15 cellular contexts compared by ENCODE assay signal in genomic region chr2:203873921-203874631, GRCh38. TPM values are rescaled to one million over a fixed set of nuclear protein-coding genes. Genes with fewer than 3 reads are reported as not detected.
DNase-seq lines count a peak whose midpoint lies in the region; ATAC-seq and TF ChIP-seq lines count a peak whose summit lies in the region.
"Had no signal": no experiment of that assay in that cellular context is flagged by ENCODE, and none has a peak within 500 bp of the region (broad histone marks: within the 10 kb centered on the region; RNA-seq: fewer than 3 reads in every experiment).

No MANE protein-coding gene starts in this region.

- ATAC-seq in stimulated activated naive CD8-positive, alpha-beta T cell treated with anti-CD3 and anti-CD28 coated beads, Interleukin-15, Interleukin-2, amounts not matched to agents 100 U/mL and 50 U/mL, for 24 hours, result no peak
- ATAC-seq: left colon had no signal

- H3K27ac Mint-ChIP-seq in stimulated activated naive CD8-positive, alpha-beta T cell treated with anti-CD3 and anti-CD28 coated beads, Interleukin-15, Interleukin-2, amounts not matched to agents 100 ng/mL and 50 ng/mL, for 24 hours, result peak overlapping the region; percentile 40
- peak overlapping the region; percentile 51 for H3K27ac Mint-ChIP-seq in T-helper 1 cell treated with Interleukin-12 subunit alpha and Interleukin-12 subunit beta and Interleukin-4 antibody, amounts not matched to agents 30 μg/mL and 1 μg/mL, for 36 hours
- peak overlapping the region; percentile 54 for H3K27ac Mint-ChIP-seq in dendritic cell treated with granulocyte-macrophage colony-stimulating factor and Interleukin-4, amounts not matched to agents 40 ng/mL and 50 ng/mL, for 4 days
- H3K27ac Mint-ChIP-seq in Calu3 (ENCODE audit: unreplicated experiment), result no peak overlapping the region
- H3K27ac Mint-ChIP-seq: nephron had no signal

- DNase-seq in stimulated activated naive CD8-positive, alpha-beta T cell treated with anti-CD3 and anti-CD28 coated beads, Interleukin-15, Interleukin-2, amounts not matched to agents 100 U/mL and 50 U/mL, for 24 hours, result no peak
- DNase-seq in activated CD4-positive, CD25-positive, alpha-beta regulatory T cell (lab: John Stamatoyannopoulos, UW), result no peak
- DNase-seq in GM19240 (ENCODE audit: insufficient read length, low spot score) (no peak), Calu3 (no peak), NCI-H146 treated with DMSO at 0.1 percent for 48 hours (lab: John Stamatoyannopoulos, UW; ENCODE audit: unreplicated experiment) (no peak)
- DNase-seq: IMR-90, left colon, NCI-H1930 had no signal

- H3K27me3 Mint-ChIP-seq in stimulated activated naive CD8-positive, alpha-beta T cell treated with anti-CD3 and anti-CD28 coated beads, Interleukin-15, Interleukin-2, amounts not matched to agents 100 ng/mL and 50 ng/mL, for 24 hours, result no peaks in the 10 kb centered on the region
- no peaks in the 10 kb centered on the region for H3K27me3 Mint-ChIP-seq in T-helper 1 cell treated with Interleukin-12 subunit alpha and Interleukin-12 subunit beta and Interleukin-4 antibody, amounts not matched to agents 30 μg/mL and 1 μg/mL, for 36 hours (ENCODE audit: low read depth)
- H3K27me3 Mint-ChIP-seq in dendritic cell treated with granulocyte-macrophage colony-stimulating factor and Interleukin-4, amounts not matched to agents 40 ng/mL and 50 ng/mL, for 4 days, result no peaks in the 10 kb centered on the region
- peaks cover 39% of the 10 kb centered on the region for H3K27me3 Mint-ChIP-seq in Calu3 (ENCODE audit: unreplicated experiment)

- CTCF ChIA-PET in Calu3 (lab: Charles Lee), result interaction anchor here (1.1 kb wide), 1 partner anchor 54 kb away, joined by 3 read pairs; no protein-coding TSS in a partner anchor

- H3K4me3 Mint-ChIP-seq in stimulated activated naive CD8-positive, alpha-beta T cell treated with anti-CD3 and anti-CD28 coated beads, Interleukin-15, Interleukin-2, amounts not matched to agents 100 ng/mL and 50 ng/mL, for 24 hours, result peak overlapping the region; percentile 9
- H3K4me3 Mint-ChIP-seq in T-helper 1 cell treated with Interleukin-12 subunit alpha and Interleukin-12 subunit beta and Interleukin-4 antibody, amounts not matched to agents 30 μg/mL and 1 μg/mL, for 36 hours, result peak overlapping the region; percentile 6
- H3K4me3 Mint-ChIP-seq in dendritic cell treated with granulocyte-macrophage colony-stimulating factor and Interleukin-4, amounts not matched to agents 40 ng/mL and 50 ng/mL, for 4 days, result no peak overlapping the region
- H3K4me3 Mint-ChIP-seq in Calu3 (ENCODE audit: low read depth, unreplicated experiment), result no peak overlapping the region
- H3K4me3 Mint-ChIP-seq: nephron had no signal

- intact Hi-C loops in dendritic cell treated with granulocyte-macrophage colony-stimulating factor and Interleukin-4, amounts not matched to agents 40 ng/mL and 50 ng/mL, for 4 days (cut with micrococcal nuclease), result loop anchor here (5.0 kb wide), 1 partner anchor 57 kb away; no protein-coding TSS in a partner anchor
- intact Hi-C loops in Calu3 (cut with micrococcal nuclease; ENCODE audit: unreplicated experiment), result no loop called here

- peaks cover 5% of the 10 kb centered on the region for H3K9me3 Mint-ChIP-seq in stimulated activated naive CD8-positive, alpha-beta T cell treated with anti-CD3 and anti-CD28 coated beads, Interleukin-15, Interleukin-2, amounts not matched to agents 100 ng/mL and 50 ng/mL, for 24 hours
- peaks cover 3% of the 10 kb centered on the region for H3K9me3 Mint-ChIP-seq in T-helper 1 cell treated with Interleukin-12 subunit alpha and Interleukin-12 subunit beta and Interleukin-4 antibody, amounts not matched to agents 30 μg/mL and 1 μg/mL, for 36 hours
- H3K9me3 Mint-ChIP-seq in dendritic cell treated with granulocyte-macrophage colony-stimulating factor and Interleukin-4, amounts not matched to agents 40 ng/mL and 50 ng/mL, for 4 days, result peaks cover 16% of the 10 kb centered on the region
- H3K9me3 Mint-ChIP-seq in Calu3 (ENCODE audit: low read depth, unreplicated experiment), result peaks cover 3% of the 10 kb centered on the region
- H3K9me3 Mint-ChIP-seq: nephron had no signal

- peaks cover 60% of the 10 kb centered on the region for H3K36me3 Mint-ChIP-seq in stimulated activated naive CD8-positive, alpha-beta T cell treated with anti-CD3 and anti-CD28 coated beads, Interleukin-15, Interleukin-2, amounts not matched to agents 100 ng/mL and 50 ng/mL, for 24 hours (ENCODE audit: low read depth)
- H3K36me3 Mint-ChIP-seq in T-helper 1 cell treated with Interleukin-12 subunit alpha and Interleukin-12 subunit beta and Interleukin-4 antibody, amounts not matched to agents 30 μg/mL and 1 μg/mL, for 36 hours (ENCODE audit: low read depth), result peaks cover 68% of the 10 kb centered on the region
- peaks cover 7% of the 10 kb centered on the region for H3K36me3 Mint-ChIP-seq in dendritic cell treated with granulocyte-macrophage colony-stimulating factor and Interleukin-4, amounts not matched to agents 40 ng/mL and 50 ng/mL, for 4 days (ENCODE audit: low read depth)
- no peaks in the 10 kb centered on the region for H3K36me3 Mint-ChIP-seq in Calu3 (ENCODE audit: insufficient read depth, unreplicated experiment)

- no TSS peak for BruUV-seq in Calu3 (replicated peaks; lab: Mats Ljungman, UMichigan)

- peaks cover 68% of the 10 kb centered on the region for H3K4me1 Mint-ChIP-seq in stimulated activated naive CD8-positive, alpha-beta T cell treated with anti-CD3 and anti-CD28 coated beads, Interleukin-15, Interleukin-2, amounts not matched to agents 100 ng/mL and 50 ng/mL, for 24 hours (ENCODE audit: low read depth)
- H3K4me1 Mint-ChIP-seq in T-helper 1 cell treated with Interleukin-12 subunit alpha and Interleukin-12 subunit beta and Interleukin-4 antibody, amounts not matched to agents 30 μg/mL and 1 μg/mL, for 36 hours (ENCODE audit: low read depth), result peaks cover 65% of the 10 kb centered on the region
- peaks cover 79% of the 10 kb centered on the region for H3K4me1 Mint-ChIP-seq in dendritic cell treated with granulocyte-macrophage colony-stimulating factor and Interleukin-4, amounts not matched to agents 40 ng/mL and 50 ng/mL, for 4 days (ENCODE audit: low read depth)
- no peaks in the 10 kb centered on the region for H3K4me1 Mint-ChIP-seq in Calu3 (ENCODE audit: low read depth, unreplicated experiment)

- no peak for TF ChIP-seq CTCF in Calu3 (IDR thresholded peaks at IDR 0.05; ENCODE audit: unreplicated experiment)

RNA-seq across cellular contexts. Expression of gene CTLA4, which starts 6.5 kb away (rescaled TPM):
- not detected in 2 replicates for total RNA-seq in Calu3 (2022)
- total RNA-seq: astrocyte, IMR-90, skeletal muscle tissue, temporal lobe had no signal

Comparison
In these comparisons a context has a peak if more than half of its experiments do, and no peak if none do; other contexts are left out.
1. H3K4me3 Mint-ChIP-seq: peak in stimulated activated naive CD8-positive, alpha-beta T cell treated with anti-CD3 and anti-CD28 coated beads, Interleukin-15, Interleukin-2, amounts not matched to agents 100 ng/mL and 50 ng/mL, for 24 hours (single experiment) and T-helper 1 cell treated with Interleukin-12 subunit alpha and Interleukin-12 subunit beta and Interleukin-4 antibody, amounts not matched to agents 30 μg/mL and 1 μg/mL, for 36 hours (single experiment); none in dendritic cell treated with granulocyte-macrophage colony-stimulating factor and Interleukin-4, amounts not matched to agents 40 ng/mL and 50 ng/mL, for 4 days (single experiment) and Calu3 (single experiment).